Comparison of ENCODE assay signal across 1 cellular context in genomic region chr3:112115806-112116383, GRCh38.
TF ChIP-seq lines count a peak whose summit lies in the region.

No MANE protein-coding gene starts in this region.

TF ChIP-seq in GM12878, 131 proteins besides CTCF, POLR2A, EP300 and RAD21 (continued from another document):
- TF ChIP-seq, protein P1, sequence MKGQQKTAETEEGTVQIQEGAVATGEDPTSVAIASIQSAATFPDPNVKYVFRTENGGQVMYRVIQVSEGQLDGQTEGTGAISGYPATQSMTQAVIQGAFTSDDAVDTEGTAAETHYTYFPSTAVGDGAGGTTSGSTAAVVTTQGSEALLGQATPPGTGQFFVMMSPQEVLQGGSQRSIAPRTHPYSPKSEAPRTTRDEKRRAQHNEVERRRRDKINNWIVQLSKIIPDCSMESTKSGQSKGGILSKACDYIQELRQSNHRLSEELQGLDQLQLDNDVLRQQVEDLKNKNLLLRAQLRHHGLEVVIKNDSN (IDR thresholded peaks at IDR 0.05; ENCODE audit: borderline replicate concordance, extremely low read length, insufficient read depth, low read depth, low read length): no peak
- TF ChIP-seq ESRRA (IDR thresholded peaks at IDR 0.05; ENCODE audit: low read length) (no peak), RUNX3 (IDR thresholded peaks at IDR 0.05; ENCODE audit: low read length) (peak; percentile 17; the same call in 1 of the 2 replicates), ZZZ3 (IDR thresholded peaks at IDR 0.05; ENCODE audit: control insufficient read depth, insufficient read length, low read depth) (no peak), PAX8 (IDR thresholded peaks at IDR 0.05) (no peak), HDGF (IDR thresholded peaks at IDR 0.05) (0 out of 2 replicates have a peak, but pooled peaks have one; percentile 23), NR2F1 (conservative IDR thresholded peaks at IDR 0.05) (peak; percentile 90), ZNF622 (IDR thresholded peaks at IDR 0.05) (no peak), HDAC2 (IDR thresholded peaks at IDR 0.05) (no peak), KLF5 (IDR thresholded peaks at IDR 0.05; ENCODE audit: partially characterized antibody) (no peak), MLLT1 (IDR thresholded peaks at IDR 0.05) (peak; percentile 61; the same call in 1 of the 2 replicates), POLR2AphosphoS2 (IDR thresholded peaks at IDR 0.05; ENCODE audit: low read depth, low read length) (no peak; the same call in 1 of the 2 replicates), ZBTB33 (IDR thresholded peaks at IDR 0.05) (no peak), NFYA (IDR thresholded peaks at IDR 0.05; ENCODE audit: borderline replicate concordance, low read depth, low read length) (no peak)
- TF ChIP-seq, protein P2, sequence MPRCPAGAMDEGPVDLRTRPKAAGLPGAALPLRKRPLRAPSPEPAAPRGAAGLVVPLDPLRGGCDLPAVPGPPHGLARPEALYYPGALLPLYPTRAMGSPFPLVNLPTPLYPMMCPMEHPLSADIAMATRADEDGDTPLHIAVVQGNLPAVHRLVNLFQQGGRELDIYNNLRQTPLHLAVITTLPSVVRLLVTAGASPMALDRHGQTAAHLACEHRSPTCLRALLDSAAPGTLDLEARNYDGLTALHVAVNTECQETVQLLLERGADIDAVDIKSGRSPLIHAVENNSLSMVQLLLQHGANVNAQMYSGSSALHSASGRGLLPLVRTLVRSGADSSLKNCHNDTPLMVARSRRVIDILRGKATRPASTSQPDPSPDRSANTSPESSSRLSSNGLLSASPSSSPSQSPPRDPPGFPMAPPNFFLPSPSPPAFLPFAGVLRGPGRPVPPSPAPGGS (IDR thresholded peaks at IDR 0.05; ENCODE audit: borderline replicate concordance, insufficient read depth, low read depth, low read length, poor library complexity, severe bottlenecking): peak; percentile 78
TF ChIP-seq in GM12878: peak in this region for 22.
